8 cellular contexts compared by ENCODE assay signal in genomic region chr16:58487566-58488351, GRCh38. TPM values are rescaled to one million over a fixed set of nuclear protein-coding genes. Genes with fewer than 3 reads are reported as not detected.
A peak's percentile ranks its signal among the peaks of the same experiment; 100 is the strongest.
DNase-seq lines count a peak whose midpoint lies in the region; ATAC-seq and TF ChIP-seq lines count a peak whose summit lies in the region.

No MANE protein-coding gene starts in this region.

- peak; percentile 97 for TF ChIP-seq CTCF in BJ (IDR thresholded peaks at IDR 0.05; ENCODE audit: insufficient read depth, low read depth, low read length)
- peak; percentile 92 for TF ChIP-seq CTCF in RWPE2 (IDR thresholded peaks at IDR 0.05; ENCODE audit: poor library complexity, severe bottlenecking)
- peak in 3 of 4 experiments; percentile 84 to 96 (median 90) for TF ChIP-seq CTCF in gastroesophageal sphincter (IDR thresholded peaks at IDR 0.05)
- TF ChIP-seq CTCF in parathyroid adenoma (IDR thresholded peaks at IDR 0.05) = peak; percentile 93
- peak; percentile 84 for TF ChIP-seq CTCF in tibial artery (IDR thresholded peaks at IDR 0.05)

- H3K36me3 ChIP-seq in BJ (ENCODE audit: control insufficient read depth, insufficient read depth, low read length) (no peaks in the 10 kb centered on the region), RWPE2 (ENCODE audit: low read depth) (no peaks in the 10 kb centered on the region), gastroesophageal sphincter (no peaks in the 10 kb centered on the region), parathyroid adenoma (ENCODE audit: control insufficient read depth, insufficient read depth, low read length) (no peaks in the 10 kb centered on the region), tibial artery (no peaks in the 10 kb centered on the region)

- intact Hi-C loops in tibial artery (cut with DNase I; ENCODE audit: low total_unique reads) = loop anchor here (5.0 kb wide), 1 partner anchor 150 kb away; no protein-coding TSS in a partner anchor

- H3K9me3 ChIP-seq in RWPE2 (ENCODE audit: severe bottlenecking) (no peaks in the 10 kb centered on the region), gastroesophageal sphincter (no peaks in the 10 kb centered on the region), parathyroid adenoma (ENCODE audit: control insufficient read depth, low read length) (no peaks in the 10 kb centered on the region), tibial artery (no peaks in the 10 kb centered on the region)

- 13% methylated on average over 5 of the region's 43 CpGs; no CpG with 5 or more reads in 1 of the 2 donors for WGBS in gastroesophageal sphincter (ENCODE audit: low coverage in 1 of 2), 2 donors

- peak overlapping the region; percentile 86 for H2AFZ ChIP-seq in parathyroid adenoma

- peaks cover 2% of the 10 kb centered on the region; the same call in 1 of the 2 replicates for H3K27me3 ChIP-seq in BJ (ENCODE audit: control insufficient read depth, insufficient read depth, low read length)
- H3K27me3 ChIP-seq in RWPE2 (ENCODE audit: insufficient read depth, poor library complexity, severe bottlenecking) = no peaks in the 10 kb centered on the region
- H3K27me3 ChIP-seq in gastroesophageal sphincter = no peaks in the 10 kb centered on the region
- no peaks in the 10 kb centered on the region for H3K27me3 ChIP-seq in parathyroid adenoma (ENCODE audit: control insufficient read depth, insufficient read depth, low read length)
- H3K27me3 ChIP-seq in tibial artery = peaks cover 0 to 32% of the 10 kb centered on the region in 2 donors

- H3K4me3 ChIP-seq in BJ (ENCODE audit: low read depth, low read length) = no peak overlapping the region
- no peak overlapping the region for H3K4me3 ChIP-seq in RWPE2 (ENCODE audit: severe bottlenecking)
- peak overlapping the region in 1 of 2 donors; percentile 35 for H3K4me3 ChIP-seq in gastroesophageal sphincter
- no peak overlapping the region for H3K4me3 ChIP-seq in parathyroid adenoma (ENCODE audit: low read depth, low read length)
- no peak overlapping the region for H3K4me3 ChIP-seq in tibial artery

- CTCF ChIA-PET in BJ (lab: Yijun Ruan, JAX) = interaction anchor here (0.6 to 9.7 kb wide), 35 partner anchors 8 to 590 kb away, joined by 3 to 190 read pairs (median 3); partner anchors contain the start of genes GINS3 and NDRG4

- H3K4me1 ChIP-seq in RWPE2 (ENCODE audit: insufficient read depth, poor library complexity, severe bottlenecking) (no peaks in the 10 kb centered on the region), gastroesophageal sphincter (peaks cover 0 to 11% (median 3%) of the 10 kb centered on the region in 3 donors), parathyroid adenoma (no peaks in the 10 kb centered on the region), tibial artery (peaks cover 0 to 7% (median 3%) of the 10 kb centered on the region in 4 donors)

- no peaks in the 10 kb centered on the region for H3K79me2 ChIP-seq in parathyroid adenoma

- ATAC-seq in RWPE2 (ENCODE audit: low read depth) = peak; percentile 89
- ATAC-seq in gastroesophageal sphincter = peak; percentile 84

- no peak overlapping the region for H3K9ac ChIP-seq in parathyroid adenoma

- in situ Hi-C loops in KBM-7 (cut with MboI; ENCODE audit: low pct_unique_long_range_greater_than_20kb, low sequenced_read_pairs) = no loop called here

- POLR2A ChIA-PET in BJ (lab: Charles Lee) = no interaction called here

- TF ChIP-seq EP300 in gastroesophageal sphincter (IDR thresholded peaks at IDR 0.05) = no peak

- H3K27ac ChIP-seq in RWPE2 (ENCODE audit: poor library complexity, severe bottlenecking) (no peak overlapping the region), gastroesophageal sphincter (no peak overlapping the region), parathyroid adenoma (no peak overlapping the region), tibial artery (no peak overlapping the region)

- peak overlapping the region; percentile 29 for H3K4me2 ChIP-seq in parathyroid adenoma (ENCODE audit: low read length)

- DNase-seq in BJ (ENCODE audit: low read depth) = no peak
- DNase-seq in GM19240 (ENCODE audit: insufficient read length, low spot score) = peak; percentile 80
- peak; percentile 81 for DNase-seq in KBM-7
- DNase-seq in RWPE2 (ENCODE audit: low spot score) = peak; percentile 80
- DNase-seq in activated gamma-delta T cell treated with Interleukin-2 at 50 U/mL for 16 hours = peak; percentile 69
- DNase-seq in tibial artery = peak; percentile 65 to 81

- TF ChIP-seq POLR2A in gastroesophageal sphincter (IDR thresholded peaks at IDR 0.05) = no peak

RNA-seq across cellular contexts. Expression of gene NDRG4, which starts 12.2 kb away (rescaled TPM):
- 11.6 and 20.7 TPM in 2 replicates for polyA plus RNA-seq in BJ (2011; rRNA removed)
- polyA minus RNA-seq in BJ (2011; rRNA and poly(A)+ RNA removed) = 14.7 and 16.6 TPM in 2 replicates
- 1 to 10 TPM; 1.9 to 8.0 (median 7.0) TPM for total RNA-seq in gastroesophageal sphincter

RNA-seq across cellular contexts. Expression of gene SETD6, which starts 27.6 kb away (rescaled TPM):
- 7.4 and 8.2 TPM in 2 replicates for polyA plus RNA-seq in BJ (2011; rRNA removed)
- polyA minus RNA-seq in BJ (2011; rRNA and poly(A)+ RNA removed) = 4.4 and 5.3 TPM in 2 replicates
- total RNA-seq in gastroesophageal sphincter = 10 to 100 TPM; 15.5 to 19.8 (median 17.5) TPM
